Comparison of ENCODE assay signal across 9 cellular contexts in the genomic region with DNA sequence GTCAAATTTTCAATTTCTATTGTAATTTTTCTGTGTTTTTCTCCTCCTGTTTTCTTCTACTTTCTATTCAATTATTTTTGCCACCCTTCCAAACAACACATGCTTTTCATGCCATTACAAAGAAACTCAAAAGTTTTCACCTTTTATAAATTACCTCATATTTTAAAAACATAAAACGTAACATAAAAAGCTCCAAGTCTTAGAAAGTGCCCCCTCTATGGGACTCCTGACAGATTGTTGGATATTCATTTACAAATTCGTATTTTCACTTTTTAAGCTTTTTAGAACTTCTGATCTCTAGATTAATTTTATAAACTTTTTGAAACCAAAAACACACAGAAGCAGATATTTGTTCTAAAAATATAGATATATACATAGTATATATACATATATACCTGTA. TPM values are rescaled to one million over a fixed set of nuclear protein-coding genes. Genes with fewer than 3 reads are reported as not detected.
DNase-seq lines count a peak whose midpoint lies in the region; ATAC-seq, FAIRE-seq and TF ChIP-seq lines count a peak whose summit lies in the region.
"Had no signal": no experiment of that assay in that cellular context is flagged by ENCODE, and none has a peak within 500 bp of the region (broad histone marks: within the 10 kb centered on the region; RNA-seq: fewer than 3 reads in every experiment).

No MANE protein-coding gene starts in this region.

- H3K9me3 Mint-ChIP-seq in CD14-positive monocyte, result peaks cover 0 to 2% (median 0%) of the 10 kb centered on the region in 7 donors

- dilution Hi-C loops in keratinocyte (cut with MboI; ENCODE audit: extremely low pct_ligation_motif_present, low sequenced_read_pairs), result no loop called here

- intact Hi-C loops in CD14-positive monocyte (cut with micrococcal nuclease), result no loop called here

- no peak for ATAC-seq in HG03354 (IDR thresholded peaks at IDR 0.05; ENCODE audit: poor library complexity, severe bottlenecking, unreplicated experiment)

- no peaks in the 10 kb centered on the region for H3K36me3 Mint-ChIP-seq in CD14-positive monocyte

- H3K4me3 ChIP-seq in HFF-Myc (replicated peaks; ENCODE audit: low read depth, low read length) (peak overlapping the region; percentile 75), astrocyte of the cerebellum (ENCODE audit: low read depth, low read length) (peak overlapping the region; percentile 78), keratinocyte (ENCODE audit: control insufficient read depth in 2 of 3, extremely low read depth in 1 of 3, insufficient read depth in 2 of 3, low read depth in 1 of 3, low read length in 3 of 3) (peak overlapping the region in 2 of 3 experiments; percentile 43 to 77), subcutaneous abdominal adipose tissue (ENCODE audit: low read depth in 1 of 5, low read length in 5 of 5) (peak overlapping the region; percentile 72 to 98 (median 90))

- no peak overlapping the region for H3K4me3 Mint-ChIP-seq in CD14-positive monocyte

- H3K27ac Mint-ChIP-seq in CD14-positive monocyte, result no peak overlapping the region

- no peak for DNase-seq in HFF-Myc (ENCODE audit: extremely low read depth, low read depth)
- DNase-seq in astrocyte of the cerebellum (ENCODE audit: low read depth), result peak; percentile 27
- DNase-seq in keratinocyte (ENCODE audit: low read depth, low spot score), result no peak
- no peak for DNase-seq in G401 (ENCODE audit: low spot score)
- DNase-seq in SKM-1 treated with dmso at 0.1 percent for 144 hours (lab: John Stamatoyannopoulos, UW; ENCODE audit: unreplicated experiment), result no peak
- DNase-seq in CD14-positive monocyte (ENCODE audit: low spot score), result no peak
- DNase-seq: NCI-H1694 treated with DMSO at 0.1 percent for 48 hours had no signal

- H3K9me3 ChIP-seq in keratinocyte (ENCODE audit: control insufficient read depth, low read depth, low read length), result no peaks in the 10 kb centered on the region
- peaks cover 0 to 3% (median 0%) of the 10 kb centered on the region in 5 donors for H3K9me3 ChIP-seq in subcutaneous abdominal adipose tissue (ENCODE audit: control insufficient read depth in 5 of 5, low read length in 5 of 5)

- H2AFZ ChIP-seq in keratinocyte (ENCODE audit: control insufficient read depth, low read length), result peak overlapping the region; percentile 31

- peaks cover 10 to 19% (median 17%) of the 10 kb centered on the region in 3 donors for H3K27me3 Mint-ChIP-seq in CD14-positive monocyte (ENCODE audit: low read depth in 3 of 3)

- H3K9ac ChIP-seq in keratinocyte (ENCODE audit: control insufficient read depth, extremely low read depth, insufficient read depth, low read length) (no peak overlapping the region), subcutaneous abdominal adipose tissue (ENCODE audit: low read length in 5 of 5) (peak overlapping the region; percentile 74 to 93 (median 82))

- H3K36me3 ChIP-seq in keratinocyte (ENCODE audit: control insufficient read depth in 2 of 2, extremely low read depth in 1 of 2, insufficient read depth in 2 of 2, low read length in 2 of 2) (no peaks in the 10 kb centered on the region), subcutaneous abdominal adipose tissue (ENCODE audit: control insufficient read depth in 5 of 5, insufficient read depth in 5 of 5, low read length in 5 of 5) (peaks cover 0 to 6% (median 0%) of the 10 kb centered on the region in 5 donors)

- H3K9me1 ChIP-seq in keratinocyte (ENCODE audit: control insufficient read depth, extremely low read depth, insufficient read depth, low read length), result no peaks in the 10 kb centered on the region

- H3K79me2 ChIP-seq in keratinocyte (ENCODE audit: control insufficient read depth, insufficient read depth, low read length), result no peaks in the 10 kb centered on the region

- peak; percentile 14 for TF ChIP-seq CTCF in HFF-Myc (IDR thresholded peaks at IDR 0.05; ENCODE audit: low read depth, low read length, missing control alignments)
- peak; percentile 34 for TF ChIP-seq CTCF in astrocyte of the cerebellum (IDR thresholded peaks at IDR 0.05; ENCODE audit: low read depth, low read length, missing control alignments)
- peak in 1 of 3 experiments; percentile 12 for TF ChIP-seq CTCF in keratinocyte (optimal IDR thresholded peaks at IDR 0.05 in 1 of 3, IDR thresholded peaks at IDR 0.05 in 1 of 3, conservative IDR thresholded peaks at IDR 0.05 in 1 of 3; ENCODE audit: extremely low read depth in 1 of 3, insufficient read depth in 2 of 3, low read length in 3 of 3)
- TF ChIP-seq CTCF in CD14-positive monocyte (IDR thresholded peaks at IDR 0.05), result no peak

- no peaks in the 10 kb centered on the region for H4K20me1 ChIP-seq in keratinocyte (ENCODE audit: control insufficient read depth, extremely low read depth, insufficient read depth, low read length)

- FAIRE-seq in keratinocyte (lab: Jason Lieb, UNC), result no peak

- no peaks in the 10 kb centered on the region for H3K4me1 Mint-ChIP-seq in CD14-positive monocyte

- in situ Hi-C loops in astrocyte of the cerebellum (cut with HindIII; ENCODE audit: low sequenced_read_pairs), result loop anchor here (10.0 kb wide), 1 partner anchor 63 kb away; no protein-coding TSS in a partner anchor
- in situ Hi-C loops in G401 (cut with HindIII; ENCODE audit: low sequenced_read_pairs), result no loop called here

- H3K4me2 ChIP-seq in keratinocyte (ENCODE audit: control insufficient read depth, extremely low read depth, insufficient read depth, low read depth, low read length), result peak overlapping the region; percentile 89

- H3K27me3 ChIP-seq in keratinocyte (ENCODE audit: control insufficient read depth, extremely low read depth, insufficient read depth, low read length) (no peaks in the 10 kb centered on the region), subcutaneous abdominal adipose tissue (ENCODE audit: control insufficient read depth in 5 of 5, insufficient read depth in 4 of 5, low read length in 5 of 5) (no peaks in the 10 kb centered on the region)

- H3K4me1 ChIP-seq in keratinocyte (ENCODE audit: control insufficient read depth, extremely low read depth, insufficient read depth, low read length) (peaks cover 7% of the 10 kb centered on the region), subcutaneous abdominal adipose tissue (ENCODE audit: control insufficient read depth in 5 of 5, insufficient read depth in 5 of 5, low read length in 5 of 5) (peaks cover 0 to 27% (median 21%) of the 10 kb centered on the region in 5 donors)

- H3K27ac ChIP-seq in keratinocyte (ENCODE audit: control insufficient read depth, insufficient read depth, low read length), result no peak overlapping the region
- peak overlapping the region; percentile 89 for H3K27ac ChIP-seq in subcutaneous abdominal adipose tissue (ENCODE audit: low read depth, low read length)

RNA-seq across cellular contexts. Expression of a gene that starts 1.6 kb away (rescaled TPM):
- polyA plus RNA-seq in keratinocyte, result 6.5 to 16.6 TPM (median 7.2 TPM) in 3 replicates
- polyA plus RNA-seq in keratinocyte (2011; ENCODE audit: low read depth), result 2.1 TPM
- 2.2 and 2.4 TPM in 2 replicates for polyA plus RNA-seq in keratinocyte (2011; cell fraction: cytosol; rRNA removed)
- 23.2 and 25.7 TPM in 2 replicates for polyA plus RNA-seq in keratinocyte (2011; cell fraction: nucleus; rRNA removed)
- polyA plus RNA-seq in keratinocyte (2012; ENCODE audit: low replicate concordance), result 2.0 and 8.5 TPM in 2 replicates
- polyA minus RNA-seq in keratinocyte, result 6.4 to 23.5 TPM (median 11.9 TPM) in 3 replicates
- 4.8 TPM for polyA minus RNA-seq in keratinocyte (2011; cell fraction: cytosol; rRNA and poly(A)+ RNA removed)
- 22.5 and 41.3 TPM in 2 replicates for polyA minus RNA-seq in keratinocyte (2011; cell fraction: nucleus; rRNA and poly(A)+ RNA removed)
- total RNA-seq in G401 (2014; rRNA removed; shearing (Covaris generic)), result 12.8 and 15.2 TPM in 2 replicates
- not detected for polyA plus RNA-seq in CD14-positive monocyte
